22 cellular contexts compared by ENCODE assay signal in the genomic region with DNA sequence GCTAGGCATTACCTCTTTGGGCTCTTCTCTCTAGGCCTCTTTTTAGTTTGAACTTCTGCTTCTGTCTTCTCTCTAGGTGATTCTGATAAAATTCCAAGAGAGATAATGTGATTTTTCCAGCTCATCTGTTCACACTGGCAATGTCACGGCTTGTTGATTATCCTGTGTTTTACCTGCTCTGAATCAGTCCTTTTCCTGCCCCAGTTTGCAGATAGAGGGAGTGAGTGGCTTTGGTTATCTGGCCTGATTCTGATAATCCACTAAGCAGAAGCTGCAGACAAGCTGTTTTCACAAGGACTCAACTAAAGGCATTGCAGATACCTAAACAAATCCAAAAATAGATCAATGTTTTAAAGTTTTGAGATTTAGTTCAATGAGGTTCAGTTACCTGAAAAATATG.
DNase-seq lines count a peak whose midpoint lies in the region; ATAC-seq, FAIRE-seq and TF ChIP-seq lines count a peak whose summit lies in the region.
"Had no signal": no experiment of that assay in that cellular context is flagged by ENCODE, and none has a peak within 500 bp of the region (broad histone marks: within the 10 kb centered on the region; RNA-seq: fewer than 3 reads in every experiment).

No MANE protein-coding gene starts in this region.

- no peaks in the 10 kb centered on the region for H3K9me3 ChIP-seq in A673 (ENCODE audit: low read depth, low read length, poor library complexity, severe bottlenecking)
- no peaks in the 10 kb centered on the region for H3K9me3 ChIP-seq in OCI-LY3 (ENCODE audit: insufficient read depth, low read length)
- peaks cover 14% of the 10 kb centered on the region for H3K9me3 ChIP-seq in endodermal cell (ENCODE audit: control insufficient read depth, low read length)
- H3K9me3 ChIP-seq: BE2C, SJSA1 had no signal

- peak; percentile 96 for FAIRE-seq in D721Med (lab: Jason Lieb, UNC)
- FAIRE-seq: GM12878, HTR-8/SVneo had no signal

- no peak overlapping the region for H2AFZ ChIP-seq in OCI-LY3 (ENCODE audit: low read depth, low read length)

- peak overlapping the region; percentile 38 for H3K27ac ChIP-seq in A673 (ENCODE audit: low read depth, low read length, poor library complexity, severe bottlenecking)
- H3K27ac ChIP-seq in OCI-LY3 (ENCODE audit: low read length) = no peak overlapping the region
- H3K27ac ChIP-seq in endodermal cell (ENCODE audit: low read depth, low read length) = no peak overlapping the region
- H3K27ac ChIP-seq: HL-60, SJSA1 had no signal

- peaks cover 12% of the 10 kb centered on the region for H3K4me1 Mint-ChIP-seq in endodermal cell
- no peaks in the 10 kb centered on the region for H3K4me1 Mint-ChIP-seq in natural killer cell treated with Interleukin-12 subunit alpha and Interleukin-12 subunit beta and Interleukin-15 and Interleukin-18, amount 100 ng/mL, for 72 hours (ENCODE audit: low read depth in 2 of 2)
- H3K4me1 Mint-ChIP-seq: IgD-negative memory B cell had no signal

- no peaks in the 10 kb centered on the region for H3K36me3 Mint-ChIP-seq in endodermal cell (ENCODE audit: low read depth)
- H3K36me3 Mint-ChIP-seq in natural killer cell treated with Interleukin-12 subunit alpha and Interleukin-12 subunit beta and Interleukin-15 and Interleukin-18, amount 100 ng/mL, for 72 hours = no peaks in the 10 kb centered on the region
- H3K36me3 Mint-ChIP-seq: IgD-negative memory B cell had no signal

- ATAC-seq in natural killer cell treated with Interleukin-12 subunit alpha and Interleukin-12 subunit beta and Interleukin-15 and Interleukin-18, amount 100 ng/mL, for 72 hours = no peak
- ATAC-seq: GM12878 had no signal

- H3K27ac Mint-ChIP-seq in endodermal cell = no peak overlapping the region
- no peak overlapping the region for H3K27ac Mint-ChIP-seq in natural killer cell treated with Interleukin-12 subunit alpha and Interleukin-12 subunit beta and Interleukin-15 and Interleukin-18, amount 100 ng/mL, for 72 hours
- H3K27ac Mint-ChIP-seq: CD4-positive, alpha-beta T cell; IgD-negative memory B cell had no signal

- H3K36me3 ChIP-seq in A673 (ENCODE audit: insufficient read depth, low read length, poor library complexity, severe bottlenecking) = peaks cover 7% of the 10 kb centered on the region
- no peaks in the 10 kb centered on the region for H3K36me3 ChIP-seq in OCI-LY3 (replicated peaks; ENCODE audit: low read depth, low read length)
- H3K36me3 ChIP-seq in endodermal cell (ENCODE audit: control insufficient read depth, insufficient read depth, low read length) = no peaks in the 10 kb centered on the region
- H3K36me3 ChIP-seq: BE2C, SJSA1 had no signal

- BruUV-seq in A673 (replicated peaks; lab: Mats Ljungman, UMichigan) = no TSS peak

- intact Hi-C loops in A673 (cut with micrococcal nuclease; ENCODE audit: unreplicated experiment) = no loop called here

- H4K20me1 ChIP-seq in OCI-LY3 (ENCODE audit: insufficient read depth, low read length) = no peaks in the 10 kb centered on the region

- no peak overlapping the region for H3K4me3 Mint-ChIP-seq in endodermal cell
- H3K4me3 Mint-ChIP-seq in natural killer cell treated with Interleukin-12 subunit alpha and Interleukin-12 subunit beta and Interleukin-15 and Interleukin-18, amount 100 ng/mL, for 72 hours = no peak overlapping the region
- H3K4me3 Mint-ChIP-seq: CD4-positive, alpha-beta T cell had no signal

- H3K79me2 ChIP-seq in OCI-LY3 (ENCODE audit: low read length) = no peaks in the 10 kb centered on the region

- H3K4me1 ChIP-seq in A673 (ENCODE audit: insufficient read depth, low read length, poor library complexity, severe bottlenecking) (peaks cover 34% of the 10 kb centered on the region), OCI-LY3 (ENCODE audit: low read length) (no peaks in the 10 kb centered on the region), endodermal cell (ENCODE audit: control insufficient read depth, insufficient read depth, low read length) (no peaks in the 10 kb centered on the region)
- H3K4me1 ChIP-seq: BE2C, SJSA1 had no signal

- H3K4me3 ChIP-seq in A673 (ENCODE audit: low read depth, low read length, poor library complexity, severe bottlenecking) (no peak overlapping the region), OCI-LY3 (ENCODE audit: low read length) (no peak overlapping the region), endodermal cell (ENCODE audit: low read length) (no peak overlapping the region)
- H3K4me3 ChIP-seq: GM12878, SJSA1 had no signal

- H3K27me3 ChIP-seq in A673 (replicated peaks; ENCODE audit: insufficient read depth, low read depth, low read length, poor library complexity) (no peaks in the 10 kb centered on the region), OCI-LY3 (ENCODE audit: low read depth, low read length) (no peaks in the 10 kb centered on the region), endodermal cell (ENCODE audit: control insufficient read depth, insufficient read depth, low read length, poor library complexity, severe bottlenecking) (peaks cover 87% of the 10 kb centered on the region)
- H3K27me3 ChIP-seq: BE2C, SJSA1 had no signal

- no peak for DNase-seq in A673 (ENCODE audit: low spot score)
- no peak for DNase-seq in D721Med (ENCODE audit: insufficient read length, low spot score)
- peak; percentile 57 for DNase-seq in endodermal cell
- no peak for DNase-seq in NCI-H2107 treated with DMSO at 0.1 percent for 48 hours (lab: John Stamatoyannopoulos, UW; ENCODE audit: unreplicated experiment)
- DNase-seq in epidermal melanocyte (ENCODE audit: insufficient read length, low spot score) = no peak
- no peak for DNase-seq in natural killer cell treated with Interleukin-12 subunit alpha and Interleukin-12 subunit beta and Interleukin-15 and Interleukin-18, amount 100 ng/mL, for 72 hours (ENCODE audit: low spot score)
- DNase-seq: BE2C; CD4-positive, alpha-beta T cell; DMS79 treated with DMSO at 0.1 percent for 48 hours; GDM1; Kasumi-1; MM.1S; NCI-H1105; NCI-H187; NCI-H2171 treated with DMSO at 0.1 percent for 48 hours; NCI-H510A treated with DMSO at 0.1 percent for 48 hours had no signal

- 23 to 50% methylated on average over 1 of the region's 1 CpG for WGBS in endodermal cell (ENCODE audit: insufficient coverage in 1 of 2, insufficient read length in 1 of 2), 2 experiments

- H3K4me2 ChIP-seq in OCI-LY3 (ENCODE audit: low read length) = no peak overlapping the region

- H3K9me3 Mint-ChIP-seq in endodermal cell = peaks cover 7% of the 10 kb centered on the region
- peaks cover 4% of the 10 kb centered on the region for H3K9me3 Mint-ChIP-seq in natural killer cell treated with Interleukin-12 subunit alpha and Interleukin-12 subunit beta and Interleukin-15 and Interleukin-18, amount 100 ng/mL, for 72 hours
- H3K9me3 Mint-ChIP-seq: CD4-positive, alpha-beta T cell had no signal

- POLR2A ChIA-PET in A673 (lab: Charles Lee; ENCODE audit: low non-redundant PET) = interaction anchor here (0.7 kb wide), 1 partner anchor 21 kb away, joined by 4 read pairs; no protein-coding TSS in a partner anchor

- peak; percentile 28; the same call in 1 of the 2 replicates for TF ChIP-seq CTCF in A673 (conservative IDR thresholded peaks at IDR 0.05; ENCODE audit: low read depth, low read length)
- TF ChIP-seq CTCF in D721Med (IDR thresholded peaks at IDR 0.05; ENCODE audit: insufficient read depth, missing control alignments) = no peak
- peak; percentile 16; the same call in 1 of the 2 replicates for TF ChIP-seq CTCF in OCI-LY3 (IDR thresholded peaks at IDR 0.05; ENCODE audit: low read depth, low read length)
- peak; percentile 61 for TF ChIP-seq CTCF in endodermal cell (conservative IDR thresholded peaks at IDR 0.05)

- peaks cover 77% of the 10 kb centered on the region for H3K27me3 Mint-ChIP-seq in endodermal cell (ENCODE audit: insufficient read depth)
- no peaks in the 10 kb centered on the region for H3K27me3 Mint-ChIP-seq in natural killer cell treated with Interleukin-12 subunit alpha and Interleukin-12 subunit beta and Interleukin-15 and Interleukin-18, amount 100 ng/mL, for 72 hours
- H3K27me3 Mint-ChIP-seq: CD4-positive, alpha-beta T cell; IgD-negative memory B cell had no signal

- CTCF ChIA-PET in A673 (lab: Charles Lee) = interaction anchor here (0.7 to 0.9 kb wide), 2 partner anchors 48 to 548 kb away, joined by 3 read pairs; no protein-coding TSS in a partner anchor

- no peak overlapping the region for H3K9ac ChIP-seq in OCI-LY3 (ENCODE audit: low read length)
- no peak overlapping the region for H3K9ac ChIP-seq in endodermal cell (ENCODE audit: extremely low read depth, low read length, poor library complexity, severe bottlenecking)
